Comparison of ENCODE assay signal across 1 cellular context in the genomic region with DNA sequence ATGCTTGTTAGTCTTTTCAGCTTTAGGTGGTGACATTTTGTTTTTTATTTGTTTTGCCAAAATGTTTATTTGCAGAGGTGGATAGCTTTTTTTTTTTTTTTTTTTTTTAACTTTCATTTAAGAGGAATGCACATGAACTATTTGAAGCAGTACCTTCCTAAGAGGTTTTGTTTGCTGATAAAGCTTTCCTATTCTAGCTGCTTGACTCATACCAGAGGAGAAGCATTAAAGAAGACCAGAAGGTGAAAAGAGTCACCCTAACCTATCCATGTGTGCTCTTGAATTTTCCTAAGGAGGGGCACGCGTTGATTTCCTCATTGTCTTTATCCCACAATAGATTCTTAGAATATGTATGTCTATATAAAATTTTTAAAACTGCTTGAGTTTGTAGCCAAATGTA.
TF ChIP-seq lines count a peak whose summit lies in the region.

No MANE protein-coding gene starts in this region.

TF ChIP-seq in K562, 482 proteins besides CTCF, POLR2A, EP300 and RAD21:
- TF ChIP-seq ZBTB40 (IDR thresholded peaks at IDR 0.05) (peak; percentile 57), ZBTB40 (CRISPR knock-in tag; IDR thresholded peaks at IDR 0.05) (no peak), ZBTB49 (CRISPR knock-in tag; IDR thresholded peaks at IDR 0.05; ENCODE audit: borderline replicate concordance) (no peak), DPF2 (IDR thresholded peaks at IDR 0.05) (no peak)
